Comparison of ENCODE assay signal across 16 cellular contexts in the genomic region with DNA sequence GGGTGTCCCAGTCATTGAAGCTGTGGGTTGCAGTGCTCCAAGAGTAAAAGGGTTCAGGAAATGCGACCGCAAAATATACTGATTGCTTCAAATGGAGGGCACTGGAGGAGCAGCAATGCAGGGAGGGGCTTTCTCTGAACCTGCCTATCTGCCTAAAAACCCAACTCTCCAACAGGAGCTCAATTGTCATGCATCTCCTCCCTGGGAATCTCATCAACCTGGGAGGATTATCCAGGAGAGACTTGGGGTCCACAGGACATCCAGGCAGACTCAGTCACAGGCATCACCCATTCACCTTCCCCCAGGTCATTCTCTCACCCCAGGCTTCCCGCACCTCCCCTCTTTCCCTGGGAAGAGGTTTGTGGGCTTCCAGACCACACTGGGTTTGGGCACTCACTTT. TPM values are rescaled to one million over a fixed set of nuclear protein-coding genes. Genes with fewer than 3 reads are reported as not detected.
DNase-seq lines count a peak whose midpoint lies in the region; ATAC-seq and TF ChIP-seq lines count a peak whose summit lies in the region.
"Had no signal": no experiment of that assay in that cellular context is flagged by ENCODE, and none has a peak within 500 bp of the region (broad histone marks: within the 10 kb centered on the region; RNA-seq: fewer than 3 reads in every experiment).

No MANE protein-coding gene starts in this region.

- peak overlapping the region; percentile 31 for H2AFZ ChIP-seq in smooth muscle cell (ENCODE audit: low read depth)

- WGBS in HUES64: 44% methylated on average over 3 of the region's 3 CpGs
- 77% methylated on average over 3 of the region's 3 CpGs for WGBS in smooth muscle cell (ENCODE audit: low lambda C conversion rate)

- no peaks in the 10 kb centered on the region for H4K20me1 ChIP-seq in smooth muscle cell (ENCODE audit: low read depth)

- peak overlapping the region; percentile 73 for H3K4me2 ChIP-seq in smooth muscle cell

- H3K27me3 Mint-ChIP-seq in chondrocyte (ENCODE audit: low read depth): no peaks in the 10 kb centered on the region

- H3K27me3 ChIP-seq in HUES64 (ENCODE audit: insufficient read depth, low read length) (no peaks in the 10 kb centered on the region), muscle layer of colon (ENCODE audit: control insufficient read depth in 1 of 2, insufficient read depth in 2 of 2, low read length in 2 of 2) (no peaks in the 10 kb centered on the region), smooth muscle cell (ENCODE audit: low read depth) (no peaks in the 10 kb centered on the region)
- H3K27me3 ChIP-seq: Peyer's patch had no signal

- peaks cover 34% of the 10 kb centered on the region for H3K4me1 Mint-ChIP-seq in chondrocyte (ENCODE audit: low read depth)
- H3K4me1 Mint-ChIP-seq: activated CD8-positive, alpha-beta memory T cell treated with anti-CD3 and anti-CD28 coated beads, Interleukin-2, amount 10 ng/mL, durations not matched to agents 7 days and 5 days had no signal

- no peak overlapping the region for H3K4me3 Mint-ChIP-seq in chondrocyte (ENCODE audit: unreplicated experiment)
- H3K4me3 Mint-ChIP-seq: activated CD8-positive, alpha-beta memory T cell treated with anti-CD3 and anti-CD28 coated beads, Interleukin-2, amount 10 ng/mL, durations not matched to agents 7 days and 5 days had no signal

- ATAC-seq in GM21381 (IDR thresholded peaks at IDR 0.05; ENCODE audit: unreplicated experiment): no peak
- ATAC-seq: activated CD8-positive, alpha-beta memory T cell treated with anti-CD3 and anti-CD28 coated beads, Interleukin-2, amount 10 ng/mL, durations not matched to agents 7 days and 5 days had no signal

- H3K9me3 Mint-ChIP-seq in chondrocyte (ENCODE audit: low read depth): peaks cover 19% of the 10 kb centered on the region

- H3K4me3 ChIP-seq in HUES64 (ENCODE audit: low read length) (no peak overlapping the region), muscle layer of colon (ENCODE audit: low read depth in 1 of 2, low read length in 2 of 2) (no peak overlapping the region), smooth muscle cell (no peak overlapping the region)

- CTCF ChIA-PET in GM10248 (lab: Yijun Ruan, JAX): interaction anchor here (1.5 kb wide), 1 partner anchor 9 kb away, joined by 5 read pairs; no protein-coding TSS in a partner anchor

- H3K36me3 Mint-ChIP-seq in chondrocyte (ENCODE audit: low read depth): peaks cover 6% of the 10 kb centered on the region
- H3K36me3 Mint-ChIP-seq: activated CD8-positive, alpha-beta memory T cell treated with anti-CD3 and anti-CD28 coated beads, Interleukin-2, amount 10 ng/mL, durations not matched to agents 7 days and 5 days had no signal

- peak overlapping the region; percentile 97 for H3K27ac Mint-ChIP-seq in chondrocyte (ENCODE audit: unreplicated experiment)
- H3K27ac Mint-ChIP-seq: activated CD8-positive, alpha-beta memory T cell treated with anti-CD3 and anti-CD28 coated beads, Interleukin-2, amount 10 ng/mL, durations not matched to agents 7 days and 5 days had no signal

- peaks cover 29% of the 10 kb centered on the region for H3K9me3 ChIP-seq in HUES64 (ENCODE audit: insufficient read depth, low read depth, low read length)
- H3K9me3 ChIP-seq in muscle layer of colon (ENCODE audit: low read length): no peaks in the 10 kb centered on the region
- H3K9me3 ChIP-seq in smooth muscle cell (replicated peaks; ENCODE audit: low read depth): no peaks in the 10 kb centered on the region
- H3K9me3 ChIP-seq: Peyer's patch had no signal

- peaks cover 46% of the 10 kb centered on the region for H3K4me1 ChIP-seq in HUES64 (ENCODE audit: insufficient read depth, low read length)
- H3K4me1 ChIP-seq in muscle layer of colon (ENCODE audit: insufficient read depth, low read length): peaks cover 50% of the 10 kb centered on the region
- peaks cover 21% of the 10 kb centered on the region for H3K4me1 ChIP-seq in smooth muscle cell (ENCODE audit: low read depth)

- H3K27ac ChIP-seq in HUES64 (ENCODE audit: low read depth, low read length): peak overlapping the region; percentile 94; the same call in 1 of the 2 replicates
- peak overlapping the region; percentile 74 for H3K27ac ChIP-seq in muscle layer of colon (ENCODE audit: low read depth, low read length)
- no peak overlapping the region for H3K27ac ChIP-seq in smooth muscle cell (ENCODE audit: low read depth)

- no peaks in the 10 kb centered on the region for H3K79me2 ChIP-seq in smooth muscle cell (ENCODE audit: low read depth)

- no peak for DNase-seq in chondrocyte (ENCODE audit: low spot score)
- no peak for DNase-seq in smooth muscle cell (lab: John Stamatoyannopoulos, UW; ENCODE audit: unreplicated experiment)
- no peak for DNase-seq in kidney tubule cell (ENCODE audit: low spot score)
- no peak for DNase-seq in GM10248 (ENCODE audit: extremely low spot score)
- no peak for DNase-seq in activated CD4-positive, alpha-beta T cell treated with anti-CD3 and anti-CD28 coated beads for 1 hour
- DNase-seq: activated CD8-positive, alpha-beta memory T cell treated with anti-CD3 and anti-CD28 coated beads, Interleukin-2, amount 10 ng/mL, durations not matched to agents 7 days and 5 days; activated naive CD4-positive, alpha-beta T cell; AML-193; foreskin fibroblast; NCI-H69; Peyer's patch; stimulated activated CD4-positive, alpha-beta T cell treated with anti-CD3 and anti-CD28 coated beads, Interleukin-4, amount 100 ng/mL, for 4 hours; SW 1271 had no signal

- H3K9ac ChIP-seq in HUES64 (ENCODE audit: low read depth, low read length) (no peak overlapping the region), muscle layer of colon (ENCODE audit: low read length) (peak overlapping the region; percentile 51), smooth muscle cell (ENCODE audit: low read depth) (no peak overlapping the region)

- no peaks in the 10 kb centered on the region for H3F3A ChIP-seq in smooth muscle cell (ENCODE audit: low read depth)

- no peaks in the 10 kb centered on the region for H3K36me3 ChIP-seq in HUES64 (ENCODE audit: insufficient read depth, low read length)
- no peaks in the 10 kb centered on the region for H3K36me3 ChIP-seq in muscle layer of colon (ENCODE audit: insufficient read depth, low read length)
- no peaks in the 10 kb centered on the region for H3K36me3 ChIP-seq in smooth muscle cell (ENCODE audit: low read depth)
- H3K36me3 ChIP-seq: Peyer's patch had no signal

- POLR2A ChIA-PET in GM10248 (lab: Yijun Ruan, JAX): no interaction called here

- TF ChIP-seq CTCF in chondrocyte (IDR thresholded peaks at IDR 0.05) (no peak), smooth muscle cell (IDR thresholded peaks at IDR 0.05; ENCODE audit: borderline replicate concordance, insufficient read depth, poor library complexity, severe bottlenecking) (no peak), GM10248 (IDR thresholded peaks at IDR 0.05; ENCODE audit: control extremely low read depth, extremely low read depth, low read depth, missing control alignments) (no peak)

RNA-seq across cellular contexts. Expression of a gene that starts 38.2 kb away (rescaled TPM):
- 1.00 TPM for polyA plus RNA-seq in HUES64 (2013, experiment 1 of 2)
- polyA plus RNA-seq in HUES64 (2013, experiment 2 of 2): 0.95 TPM
- 3.2 to 7.9 TPM (median 3.4 TPM) in 3 replicates for total RNA-seq in chondrocyte
- 0.40 and 2.0 TPM in 2 replicates for total RNA-seq in smooth muscle cell
- polyA plus RNA-seq in smooth muscle cell: 1.0 and 1.3 TPM in 2 replicates
